2 cellular contexts compared by ENCODE assay signal in genomic region chr11:68994161-68994890, GRCh38.
TF ChIP-seq lines count a peak whose summit lies in the region.

No MANE protein-coding gene starts in this region.

TF ChIP-seq in K562, 482 proteins besides CTCF, POLR2A, EP300 and RAD21 (continues in another document):
- TF ChIP-seq, protein P1, sequence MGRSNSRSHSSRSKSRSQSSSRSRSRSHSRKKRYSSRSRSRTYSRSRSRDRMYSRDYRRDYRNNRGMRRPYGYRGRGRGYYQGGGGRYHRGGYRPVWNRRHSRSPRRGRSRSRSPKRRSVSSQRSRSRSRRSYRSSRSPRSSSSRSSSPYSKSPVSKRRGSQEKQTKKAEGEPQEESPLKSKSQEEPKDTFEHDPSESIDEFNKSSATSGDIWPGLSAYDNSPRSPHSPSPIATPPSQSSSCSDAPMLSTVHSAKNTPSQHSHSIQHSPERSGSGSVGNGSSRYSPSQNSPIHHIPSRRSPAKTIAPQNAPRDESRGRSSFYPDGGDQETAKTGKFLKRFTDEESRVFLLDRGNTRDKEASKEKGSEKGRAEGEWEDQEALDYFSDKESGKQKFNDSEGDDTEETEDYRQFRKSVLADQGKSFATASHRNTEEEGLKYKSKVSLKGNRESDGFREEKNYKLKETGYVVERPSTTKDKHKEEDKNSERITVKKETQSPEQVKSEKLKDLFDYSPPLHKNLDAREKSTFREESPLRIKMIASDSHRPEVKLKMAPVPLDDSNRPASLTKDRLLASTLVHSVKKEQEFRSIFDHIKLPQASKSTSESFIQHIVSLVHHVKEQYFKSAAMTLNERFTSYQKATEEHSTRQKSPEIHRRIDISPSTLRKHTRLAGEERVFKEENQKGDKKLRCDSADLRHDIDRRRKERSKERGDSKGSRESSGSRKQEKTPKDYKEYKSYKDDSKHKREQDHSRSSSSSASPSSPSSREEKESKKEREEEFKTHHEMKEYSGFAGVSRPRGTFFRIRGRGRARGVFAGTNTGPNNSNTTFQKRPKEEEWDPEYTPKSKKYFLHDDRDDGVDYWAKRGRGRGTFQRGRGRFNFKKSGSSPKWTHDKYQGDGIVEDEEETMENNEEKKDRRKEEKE (IDR thresholded peaks at IDR 0.05; ENCODE audit: borderline replicate concordance in 1 of 2, control insufficient read depth in 1 of 2, low read depth in 2 of 2, low read length in 1 of 2): no peak
- TF ChIP-seq NFRKB (IDR thresholded peaks at IDR 0.05; ENCODE audit: low read depth) (no peak), MCM3 (IDR thresholded peaks at IDR 0.05) (no peak), CBX3 (IDR thresholded peaks at IDR 0.05; ENCODE audit: borderline replicate concordance in 1 of 2, low read length in 2 of 2) (no peak), ZNF512 (tag; IDR thresholded peaks at IDR 0.05) (no peak), NFE2L1 (tag; IDR thresholded peaks at IDR 0.05; ENCODE audit: borderline replicate concordance, low read depth) (no peak), ZNF316 (IDR thresholded peaks at IDR 0.05) (no peak), FOXK1 (CRISPR knock-in tag; IDR thresholded peaks at IDR 0.05; ENCODE audit: borderline replicate concordance) (no peak), FOXK2 (conservative IDR thresholded peaks at IDR 0.05 in 1 of 2, IDR thresholded peaks at IDR 0.05 in 1 of 2; ENCODE audit: low read depth in 2 of 2) (no peak), FOXP1 (CRISPR knock-in tag; IDR thresholded peaks at IDR 0.05) (no peak), ZNF12 (CRISPR knock-in tag; IDR thresholded peaks at IDR 0.05) (no peak), LARP7 (IDR thresholded peaks at IDR 0.05) (no peak)
- TF ChIP-seq, protein P2, sequence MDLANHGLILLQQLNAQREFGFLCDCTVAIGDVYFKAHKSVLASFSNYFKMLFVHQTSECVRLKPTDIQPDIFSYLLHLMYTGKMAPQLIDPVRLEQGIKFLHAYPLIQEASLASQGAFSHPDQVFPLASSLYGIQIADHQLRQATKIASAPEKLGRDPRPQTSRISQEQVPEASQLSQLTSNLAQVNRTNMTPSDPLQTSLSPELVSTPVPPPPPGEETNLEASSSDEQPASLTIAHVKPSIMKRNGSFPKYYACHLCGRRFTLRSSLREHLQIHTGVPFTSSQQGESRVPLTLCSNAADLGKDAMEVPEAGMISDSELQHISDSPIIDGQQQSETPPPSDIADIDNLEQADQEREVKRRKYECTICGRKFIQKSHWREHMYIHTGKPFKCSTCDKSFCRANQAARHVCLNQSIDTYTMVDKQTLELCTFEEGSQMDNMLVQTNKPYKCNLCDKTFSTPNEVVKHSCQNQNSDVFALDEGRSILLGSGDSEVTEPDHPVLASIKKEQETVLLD (IDR thresholded peaks at IDR 0.05): no peak
- TF ChIP-seq, protein P3, sequence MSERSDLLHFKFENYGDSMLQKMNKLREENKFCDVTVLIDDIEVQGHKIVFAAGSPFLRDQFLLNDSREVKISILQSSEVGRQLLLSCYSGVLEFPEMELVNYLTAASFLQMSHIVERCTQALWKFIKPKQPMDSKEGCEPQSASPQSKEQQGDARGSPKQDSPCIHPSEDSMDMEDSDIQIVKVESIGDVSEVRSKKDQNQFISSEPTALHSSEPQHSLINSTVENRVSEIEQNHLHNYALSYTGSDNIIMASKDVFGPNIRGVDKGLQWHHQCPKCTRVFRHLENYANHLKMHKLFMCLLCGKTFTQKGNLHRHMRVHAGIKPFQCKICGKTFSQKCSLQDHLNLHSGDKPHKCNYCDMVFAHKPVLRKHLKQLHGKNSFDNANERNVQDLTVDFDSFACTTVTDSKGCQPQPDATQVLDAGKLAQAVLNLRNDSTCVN (CRISPR knock-in tag; IDR thresholded peaks at IDR 0.05): no peak

TF ChIP-seq in HEK293T, 16 proteins besides CTCF, POLR2A, EP300 and RAD21:
- TF ChIP-seq, protein P4, sequence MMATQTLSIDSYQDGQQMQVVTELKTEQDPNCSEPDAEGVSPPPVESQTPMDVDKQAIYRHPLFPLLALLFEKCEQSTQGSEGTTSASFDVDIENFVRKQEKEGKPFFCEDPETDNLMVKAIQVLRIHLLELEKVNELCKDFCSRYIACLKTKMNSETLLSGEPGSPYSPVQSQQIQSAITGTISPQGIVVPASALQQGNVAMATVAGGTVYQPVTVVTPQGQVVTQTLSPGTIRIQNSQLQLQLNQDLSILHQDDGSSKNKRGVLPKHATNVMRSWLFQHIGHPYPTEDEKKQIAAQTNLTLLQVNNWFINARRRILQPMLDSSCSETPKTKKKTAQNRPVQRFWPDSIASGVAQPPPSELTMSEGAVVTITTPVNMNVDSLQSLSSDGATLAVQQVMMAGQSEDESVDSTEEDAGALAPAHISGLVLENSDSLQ (IDR thresholded peaks at IDR 0.05): no peak
- TF ChIP-seq FOXM1 (IDR thresholded peaks at IDR 0.05; ENCODE audit: borderline replicate concordance) (no peak), L3MBTL2 (conservative IDR thresholded peaks at IDR 0.05) (no peak), CTBP1 (IDR thresholded peaks at IDR 0.05; ENCODE audit: borderline replicate concordance) (no peak), ARNT (IDR thresholded peaks at IDR 0.05) (no peak), NFRKB (IDR thresholded peaks at IDR 0.05) (no peak), FOXA1 (IDR thresholded peaks at IDR 0.05) (no peak), LEF1 (IDR thresholded peaks at IDR 0.05; ENCODE audit: borderline replicate concordance) (no peak), ELF4 (IDR thresholded peaks at IDR 0.05) (no peak), ZNF384 (IDR thresholded peaks at IDR 0.05) (no peak), BHLHE40 (IDR thresholded peaks at IDR 0.05; ENCODE audit: borderline replicate concordance) (no peak), HDGF (IDR thresholded peaks at IDR 0.05; ENCODE audit: borderline replicate concordance) (no peak), FOXK2 (IDR thresholded peaks at IDR 0.05) (no peak), SUZ12 (IDR thresholded peaks at IDR 0.05) (no peak)
